ENCODE assay signal across 28 cellular contexts in genomic region chr4:14315129-14315528, GRCh38.
"Had no signal": no experiment of that assay in that cellular context is flagged by ENCODE, and none has a peak within 500 bp of the region (broad histone marks: within the 10 kb centered on the region; RNA-seq: fewer than 3 reads in every experiment).

No MANE protein-coding gene starts in this region.

- H3K4me3 ChIP-seq: MG63 had no signal

- H3K36me3 Mint-ChIP-seq: activated CD8-positive, alpha-beta memory T cell treated with anti-CD3 and anti-CD28 coated beads, Interleukin-2, amount 10 ng/mL, durations not matched to agents 7 days and 5 days; activated naive CD8-positive, alpha-beta T cell treated with anti-CD3 and anti-CD28 coated beads for 36 hours had no signal

- H3K27ac ChIP-seq: brain microvascular endothelial cell, WERI-Rb-1 had no signal

- H3K27ac Mint-ChIP-seq: activated CD4-positive, alpha-beta memory T cell treated with anti-CD3 and anti-CD28 coated beads, Interleukin-2, amount 10 ng/mL, durations not matched to agents 7 days and 5 days; activated CD8-positive, alpha-beta memory T cell treated with anti-CD3 and anti-CD28 coated beads, Interleukin-2, amount 10 ng/mL, durations not matched to agents 7 days and 5 days; activated naive CD8-positive, alpha-beta T cell treated with anti-CD3 and anti-CD28 coated beads for 36 hours had no signal

- H3K36me3 ChIP-seq: brain microvascular endothelial cell, MG63, WERI-Rb-1 had no signal

- H3K4me3 Mint-ChIP-seq: activated CD4-positive, alpha-beta memory T cell treated with anti-CD3 and anti-CD28 coated beads, Interleukin-2, amount 10 ng/mL, durations not matched to agents 7 days and 5 days; activated CD8-positive, alpha-beta memory T cell treated with anti-CD3 and anti-CD28 coated beads, Interleukin-2, amount 10 ng/mL, durations not matched to agents 7 days and 5 days; activated naive CD8-positive, alpha-beta T cell treated with anti-CD3 and anti-CD28 coated beads for 36 hours had no signal

- H3K9me3 Mint-ChIP-seq: activated CD4-positive, alpha-beta memory T cell treated with anti-CD3 and anti-CD28 coated beads, Interleukin-2, amount 10 ng/mL, durations not matched to agents 7 days and 5 days; activated naive CD8-positive, alpha-beta T cell treated with anti-CD3 and anti-CD28 coated beads for 36 hours had no signal

- H3K9me3 ChIP-seq: MG63 had no signal

- DNase-seq: activated CD4-positive, alpha-beta memory T cell treated with anti-CD3 and anti-CD28 coated beads, Interleukin-2, amount 10 ng/mL, durations not matched to agents 7 days and 5 days; activated CD4-positive, alpha-beta T cell treated with anti-CD3 and anti-CD28 coated beads for 1 hour; activated CD4-positive, alpha-beta T cell treated with anti-CD3 and anti-CD28 coated beads for 48 hours; activated CD4-positive, CD25-positive, alpha-beta regulatory T cell; activated CD8-positive, alpha-beta memory T cell treated with anti-CD3 and anti-CD28 coated beads for 24 hours; activated CD8-positive, alpha-beta memory T cell treated with anti-CD3 and anti-CD28 coated beads, Interleukin-2, amount 10 ng/mL, durations not matched to agents 7 days and 5 days; activated CD8-positive, alpha-beta memory T cell treated with anti-CD3 and anti-CD28 coated beads, Interleukin-2, amount 50 U/mL, for 48 hours; activated effector memory CD4-positive, alpha-beta T cell treated with anti-CD3 and anti-CD28 coated beads, Interleukin-2, amount 50 U/mL, for 16 hours; activated naive CD4-positive, alpha-beta T cell; activated naive CD4-positive, alpha-beta T cell treated with anti-CD3 and anti-CD28 coated beads, Interleukin-2, amount 50 U/mL, for 16 hours; activated naive CD8-positive, alpha-beta T cell treated with anti-CD3 and anti-CD28 coated beads for 36 hours; activated T-cell treated with anti-CD3 and anti-CD28 coated beads, Interleukin-2, amount 50 U/mL, for 48 hours; amniotic stem cell; aorta; brain microvascular endothelial cell; central memory CD4-positive, alpha-beta T cell; MG63; NCI-H1092; NCI-H1436 treated with DMSO at 0.1 percent for 48 hours; NCI-H1694 treated with DMSO at 0.1 percent for 48 hours; NCI-H2029; NCI-H345; NCI-H510A; NCI-H526; NCI-H748 treated with DMSO at 0.1 percent for 48 hours; Right ventricle myocardium superior; T1000; WERI-Rb-1 had no signal

- H3K4me1 Mint-ChIP-seq: activated CD4-positive, alpha-beta memory T cell treated with anti-CD3 and anti-CD28 coated beads, Interleukin-2, amount 10 ng/mL, durations not matched to agents 7 days and 5 days; activated CD8-positive, alpha-beta memory T cell treated with anti-CD3 and anti-CD28 coated beads, Interleukin-2, amount 10 ng/mL, durations not matched to agents 7 days and 5 days; activated naive CD8-positive, alpha-beta T cell treated with anti-CD3 and anti-CD28 coated beads for 36 hours had no signal

- H3K27me3 ChIP-seq: brain microvascular endothelial cell, MG63 had no signal

- H3K27me3 Mint-ChIP-seq: activated CD4-positive, alpha-beta memory T cell treated with anti-CD3 and anti-CD28 coated beads, Interleukin-2, amount 10 ng/mL, durations not matched to agents 7 days and 5 days; activated CD8-positive, alpha-beta memory T cell treated with anti-CD3 and anti-CD28 coated beads, Interleukin-2, amount 10 ng/mL, durations not matched to agents 7 days and 5 days; activated naive CD8-positive, alpha-beta T cell treated with anti-CD3 and anti-CD28 coated beads for 36 hours had no signal

- ATAC-seq: activated CD8-positive, alpha-beta memory T cell treated with anti-CD3 and anti-CD28 coated beads, Interleukin-2, amount 10 ng/mL, durations not matched to agents 7 days and 5 days had no signal
